In genomic region chr10:69801434-69802315, GRCh38 we compare ENCODE assay signal across 1 cellular context.
A peak's percentile ranks its signal among the peaks of the same experiment; 100 is the strongest.
TF ChIP-seq lines count a peak whose summit lies in the region.

Gene COL13A1, plus strand, starts transcription at chr10:69801906. Its CDS starts 518 bp downstream, at chr10:69802424.

TF ChIP-seq in HEK293, 187 proteins besides CTCF, POLR2A, EP300 and RAD21 (continued from another document):
- TF ChIP-seq INSM2 (tag by site-specific recombination; IDR thresholded peaks at IDR 0.05) = no peak
- TF ChIP-seq TCF7L2 (IDR thresholded peaks at IDR 0.05; ENCODE audit: borderline replicate concordance, low read depth, low read length) = peak; percentile 83
- no peak for TF ChIP-seq ZBTB44 (tag by site-specific recombination; IDR thresholded peaks at IDR 0.05)
- TF ChIP-seq ZNF645 (tag by site-specific recombination; IDR thresholded peaks at IDR 0.05) = no peak
- TF ChIP-seq ZNF341 (tag by site-specific recombination; IDR thresholded peaks at IDR 0.05; ENCODE audit: low read depth) = peak; percentile 53; the same call in 1 of the 2 replicates
- no peak for TF ChIP-seq ZNF416 (tag by site-specific recombination; IDR thresholded peaks at IDR 0.05)
- no peak for TF ChIP-seq ZNF23 (tag by site-specific recombination; IDR thresholded peaks at IDR 0.05; ENCODE audit: borderline replicate concordance)
- no peak for TF ChIP-seq ZNF433 (tag by site-specific recombination; IDR thresholded peaks at IDR 0.05; ENCODE audit: low read depth)
- no peak; the same call in 1 of the 2 replicates for TF ChIP-seq KLF7 (tag by site-specific recombination; IDR thresholded peaks at IDR 0.05; ENCODE audit: borderline replicate concordance)
- no peak for TF ChIP-seq ZNF221 (tag by site-specific recombination; IDR thresholded peaks at IDR 0.05; ENCODE audit: borderline replicate concordance)
- no peak for TF ChIP-seq ZNF510 (tag by site-specific recombination; IDR thresholded peaks at IDR 0.05; ENCODE audit: insufficient replicate concordance)
- 0 out of 2 replicates have a peak, but pooled peaks have one; percentile 10 for TF ChIP-seq ZNF777 (tag by site-specific recombination; IDR thresholded peaks at IDR 0.05; ENCODE audit: borderline replicate concordance)
- TF ChIP-seq ZNF585B (tag by site-specific recombination; IDR thresholded peaks at IDR 0.05) = no peak
- TF ChIP-seq WT1 (tag by site-specific recombination; IDR thresholded peaks at IDR 0.05) = peak; percentile 87
- no peak for TF ChIP-seq ZNF670 (tag by site-specific recombination; IDR thresholded peaks at IDR 0.05; ENCODE audit: low read depth)
- TF ChIP-seq ZBTB48 (tag by site-specific recombination; IDR thresholded peaks at IDR 0.05) = peak; percentile 94
- TF ChIP-seq ELK4 (IDR thresholded peaks at IDR 0.05; ENCODE audit: borderline replicate concordance, low read depth, low read length) = no peak
- no peak for TF ChIP-seq REPIN1 (tag by site-specific recombination; IDR thresholded peaks at IDR 0.05; ENCODE audit: low read depth)
- no peak for TF ChIP-seq ZNF473 (tag by site-specific recombination; IDR thresholded peaks at IDR 0.05)
- no peak for TF ChIP-seq ZSCAN16 (tag by site-specific recombination; IDR thresholded peaks at IDR 0.05)
- TF ChIP-seq KLF9 (tag by site-specific recombination; IDR thresholded peaks at IDR 0.05; ENCODE audit: low read depth) = peak; percentile 89
- TF ChIP-seq ZNF580 (tag by site-specific recombination; IDR thresholded peaks at IDR 0.05) = no peak
- TF ChIP-seq KLF10 (tag by site-specific recombination; IDR thresholded peaks at IDR 0.05) = peak; percentile 37
- TF ChIP-seq ZNF114 (tag by site-specific recombination; IDR thresholded peaks at IDR 0.05) = no peak
- no peak for TF ChIP-seq ZNF311 (tag by site-specific recombination; IDR thresholded peaks at IDR 0.05; ENCODE audit: borderline replicate concordance)
- TF ChIP-seq ZNF148 (tag by site-specific recombination; IDR thresholded peaks at IDR 0.05; ENCODE audit: borderline replicate concordance) = no peak
- peak; percentile 65 for TF ChIP-seq ZNF629 (tag by site-specific recombination; IDR thresholded peaks at IDR 0.05)
- TF ChIP-seq ZNF202 (tag by site-specific recombination; IDR thresholded peaks at IDR 0.05; ENCODE audit: borderline replicate concordance) = no peak
- TF ChIP-seq ZBTB11 (tag by site-specific recombination; conservative IDR thresholded peaks at IDR 0.05; ENCODE audit: low read depth) = 0 out of 2 replicates have a peak, but pooled peaks have one; percentile 40
- no peak for TF ChIP-seq ZSCAN23 (tag by site-specific recombination; IDR thresholded peaks at IDR 0.05)
- peak; percentile 33; the same call in 1 of the 2 replicates for TF ChIP-seq BCL11B (tag by site-specific recombination; IDR thresholded peaks at IDR 0.05; ENCODE audit: low read depth)
- TF ChIP-seq SCRT2 (tag by site-specific recombination; IDR thresholded peaks at IDR 0.05) = no peak
- TF ChIP-seq ZNF677 (tag by site-specific recombination; IDR thresholded peaks at IDR 0.05) = no peak
- TF ChIP-seq ZBTB20 (tag by site-specific recombination; IDR thresholded peaks at IDR 0.05) = peak; percentile 84
- TF ChIP-seq ZNF354C (tag by site-specific recombination; IDR thresholded peaks at IDR 0.05; ENCODE audit: borderline replicate concordance, low read depth) = no peak
- TF ChIP-seq ZNF785 (tag by site-specific recombination; IDR thresholded peaks at IDR 0.05) = no peak
- no peak for TF ChIP-seq SETDB1 (IDR thresholded peaks at IDR 0.05; ENCODE audit: insufficient read length, low read length)
- TF ChIP-seq KLF8 (tag by site-specific recombination; IDR thresholded peaks at IDR 0.05) = peak; percentile 60; the same call in 1 of the 2 replicates
- no peak for TF ChIP-seq ZNF621 (tag by site-specific recombination; IDR thresholded peaks at IDR 0.05)
- TF ChIP-seq ATF2 (tag by site-specific recombination; IDR thresholded peaks at IDR 0.05; ENCODE audit: low read depth) = no peak
- no peak for TF ChIP-seq SALL2 (tag by site-specific recombination; IDR thresholded peaks at IDR 0.05; ENCODE audit: borderline replicate concordance)
- no peak for TF ChIP-seq PBX3 (CRISPR knock-in tag; IDR thresholded peaks at IDR 0.05)
- TF ChIP-seq EGR2 (tag by site-specific recombination; IDR thresholded peaks at IDR 0.05; ENCODE audit: low read depth) = peak; percentile 96
- TF ChIP-seq ZNF658 (tag by site-specific recombination; IDR thresholded peaks at IDR 0.05) = no peak
- peak; percentile 86 for TF ChIP-seq FEZF1 (tag by site-specific recombination; IDR thresholded peaks at IDR 0.05)
